In the genomic region with DNA sequence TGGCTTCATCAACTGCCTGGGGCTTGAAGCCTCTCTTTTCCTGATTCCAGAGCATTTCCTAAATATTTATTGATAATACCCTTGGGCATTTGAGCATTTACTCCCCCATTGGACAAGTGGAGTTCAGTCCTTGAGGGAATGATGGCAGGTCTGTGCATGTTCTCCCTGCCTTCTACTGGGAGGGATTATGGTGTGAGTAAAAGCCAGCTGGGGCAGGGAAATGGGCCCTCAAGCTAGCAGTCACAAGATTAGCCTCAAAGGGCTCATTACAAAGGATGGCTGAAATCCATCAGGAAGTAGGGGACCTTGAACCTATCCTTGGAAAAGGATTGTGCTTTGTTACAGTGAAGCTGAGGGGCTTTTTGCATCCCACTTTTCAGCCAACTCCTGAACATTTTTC, we compare ENCODE assay signal across 19 cellular contexts. TPM values are rescaled to one million over a fixed set of nuclear protein-coding genes. Genes with fewer than 3 reads are reported as not detected.
DNase-seq lines count a peak whose midpoint lies in the region; ATAC-seq and TF ChIP-seq lines count a peak whose summit lies in the region.
"Had no signal": no experiment of that assay in that cellular context is flagged by ENCODE, and none has a peak within 500 bp of the region (broad histone marks: within the 10 kb centered on the region; RNA-seq: fewer than 3 reads in every experiment).

No MANE protein-coding gene starts in this region.

- no peak overlapping the region for H3K4me3 ChIP-seq in epithelial cell of esophagus (ENCODE audit: low read length)
- no peak overlapping the region for H3K4me3 ChIP-seq in trophoblast cell (ENCODE audit: low read depth, low read length)
- H3K4me3 ChIP-seq: K562 had no signal

- H2BK5ac ChIP-seq in trophoblast cell (ENCODE audit: low read depth, low read length, poor library complexity) = no peak overlapping the region

- H3K4me2 ChIP-seq in trophoblast cell (ENCODE audit: low read length) = no peak overlapping the region

- TF ChIP-seq CTCF in RWPE1 (conservative IDR thresholded peaks at IDR 0.05; ENCODE audit: low read depth) (no peak), epithelial cell of esophagus (IDR thresholded peaks at IDR 0.05; ENCODE audit: insufficient read depth, low read depth, low read length, missing control alignments) (no peak)

- H3K79me1 ChIP-seq in trophoblast cell (ENCODE audit: low read length) = peaks cover 2% of the 10 kb centered on the region

- H3K4me1 ChIP-seq in trophoblast cell (ENCODE audit: control insufficient read depth in 1 of 2, insufficient read depth in 2 of 2, low read length in 2 of 2) = no peaks in the 10 kb centered on the region
- H3K4me1 ChIP-seq: Caco-2 had no signal

- H4K8ac ChIP-seq in trophoblast cell (ENCODE audit: low read depth, low read length) = no peak overlapping the region

- peak overlapping the region; percentile 73 for H2BK120ac ChIP-seq in trophoblast cell (ENCODE audit: insufficient read depth, low read length, poor library complexity)

- no peaks in the 10 kb centered on the region for H3K27me3 ChIP-seq in trophoblast cell (ENCODE audit: insufficient read depth, low read length)

- no peak overlapping the region for H3K14ac ChIP-seq in trophoblast cell (ENCODE audit: low read length)

- CTCF ChIA-PET in RWPE1 (lab: Yijun Ruan, JAX) = no interaction called here

- H3K9me3 ChIP-seq in trophoblast cell (ENCODE audit: insufficient read depth, low read depth, low read length) = no peaks in the 10 kb centered on the region
- H3K9me3 ChIP-seq: Caco-2 had no signal

- H2BK12ac ChIP-seq in trophoblast cell (ENCODE audit: low read length) = peak overlapping the region; percentile 68

- no peak overlapping the region for H3K27ac ChIP-seq in RWPE1
- no peak overlapping the region for H3K27ac ChIP-seq in trophoblast cell (ENCODE audit: low read depth, low read length)
- H3K27ac ChIP-seq: 22Rv1 had no signal

- no peak overlapping the region for H3K4ac ChIP-seq in trophoblast cell (ENCODE audit: low read depth, low read length)

- H2AK5ac ChIP-seq in trophoblast cell (ENCODE audit: low read length) = no peak overlapping the region

- no peak overlapping the region for H3K9ac ChIP-seq in trophoblast cell (ENCODE audit: low read length)

- POLR2A ChIA-PET in RWPE1 (lab: Yijun Ruan, JAX; ENCODE audit: low non-redundant PET) = no interaction called here

- no peak overlapping the region for H3K18ac ChIP-seq in trophoblast cell (ENCODE audit: low read length)

- no peak for ATAC-seq in HG02840 (IDR thresholded peaks at IDR 0.05; ENCODE audit: low FRiP score, unreplicated experiment)
- ATAC-seq: HCT116, K562 had no signal

- no peak overlapping the region for H2AFZ ChIP-seq in trophoblast cell (ENCODE audit: insufficient read depth, low read length, poor library complexity)

- no peak overlapping the region for H4K12ac ChIP-seq in trophoblast cell (ENCODE audit: low read depth, low read length)

- DNase-seq in NCI-H2171 treated with DMSO at 0.1 percent for 48 hours (lab: John Stamatoyannopoulos, UW) (peak; percentile 21), NCI-H2171 (lab: John Stamatoyannopoulos, UW) (no peak), RWPE1 (ENCODE audit: low spot score) (peak; percentile 51), epithelial cell of esophagus (ENCODE audit: low read depth) (peak; percentile 85), trophoblast cell (no peak), COLO829 (ENCODE audit: low spot score) (no peak), medulla oblongata (ENCODE audit: extremely low spot score) (no peak)
- DNase-seq: AML-193; Caco-2; NCI-H1105; NCI-H2081; NCI-H2227 treated with DMSO at 0.1 percent for 48 hours; NCI-H510A treated with DMSO at 0.1 percent for 48 hours; NK-92 treated with Interleukin-12 subunit alpha and Interleukin-12 subunit beta, amount 100 ng/mL, for 24 hours; SIG-M5 had no signal

- no peak overlapping the region for H4K91ac ChIP-seq in trophoblast cell (ENCODE audit: low read depth, low read length)

- no peak overlapping the region for H3K23ac ChIP-seq in trophoblast cell (ENCODE audit: low read length)

- H3K79me2 ChIP-seq in trophoblast cell (ENCODE audit: control insufficient read depth, insufficient read depth, low read length, poor library complexity) = no peaks in the 10 kb centered on the region

- H3K36me3 ChIP-seq in trophoblast cell (ENCODE audit: control insufficient read depth in 1 of 2, insufficient read depth in 2 of 2, low read length in 2 of 2) = no peaks in the 10 kb centered on the region

RNA-seq across cellular contexts. Expression of gene OSBPL9, which starts 24.2 kb away (rescaled TPM):
- 187 and 189 TPM in 2 replicates for polyA plus RNA-seq in trophoblast cell (2013)

Comparison
In these comparisons a context has a peak if more than half of its experiments do, and no peak if none do; other contexts are left out.
1. DNase-seq: peak in NCI-H2171 treated with DMSO at 0.1 percent for 48 hours (single experiment), RWPE1 (single experiment) and epithelial cell of esophagus (single experiment); none in NCI-H2171 (single experiment), trophoblast cell (0 of 2), COLO829 (single experiment) and medulla oblongata (single experiment).